In genomic region chr20:39659010-39659409, GRCh38 we compare ENCODE assay signal across 18 cellular contexts.
"Had no signal": no experiment of that assay in that cellular context is flagged by ENCODE, and none has a peak within 500 bp of the region (broad histone marks: within the 10 kb centered on the region; RNA-seq: fewer than 3 reads in every experiment).

No MANE protein-coding gene starts in this region.

- H3K4me3 ChIP-seq: esophagus squamous epithelium, psoas muscle, right lobe of liver, suprapubic skin, thyroid gland had no signal

- H3K27ac ChIP-seq: esophagus squamous epithelium, psoas muscle, right lobe of liver, suprapubic skin, thyroid gland had no signal

- H3K4me3 Mint-ChIP-seq: dendritic cell treated with granulocyte-macrophage colony-stimulating factor and Interleukin-4, amounts not matched to agents 40 ng/mL and 50 ng/mL, for 4 days; effector memory CD8-positive, alpha-beta T cell; naive thymus-derived CD4-positive, alpha-beta T cell; nephron progenitor cell; stimulated activated effector memory CD8-positive, alpha-beta T cell treated with anti-CD3 and anti-CD28 coated beads, Interleukin-12 subunit alpha, Interleukin-12 subunit beta, amount 100 ng/mL, for 72 hours; type B pancreatic cell had no signal

- H3K36me3 Mint-ChIP-seq: naive thymus-derived CD4-positive, alpha-beta T cell; stimulated activated effector memory CD8-positive, alpha-beta T cell treated with anti-CD3 and anti-CD28 coated beads, Interleukin-12 subunit alpha, Interleukin-12 subunit beta, amount 100 ng/mL, for 72 hours; type B pancreatic cell had no signal

- H3K9me3 ChIP-seq: esophagus squamous epithelium, psoas muscle, right lobe of liver, suprapubic skin, thyroid gland had no signal

- H3K27me3 Mint-ChIP-seq: dendritic cell treated with granulocyte-macrophage colony-stimulating factor and Interleukin-4, amounts not matched to agents 40 ng/mL and 50 ng/mL, for 4 days; effector memory CD8-positive, alpha-beta T cell; type B pancreatic cell had no signal

- H3K36me3 ChIP-seq: esophagus squamous epithelium, right lobe of liver, suprapubic skin, thyroid gland had no signal

- DNase-seq: effector memory CD8-positive, alpha-beta T cell; esophagus squamous epithelium; foreskin fibroblast; kidney glomerular epithelial cell; mesendoderm; naive thymus-derived CD4-positive, alpha-beta T cell; nephron progenitor cell; psoas muscle; retina; right lobe of liver; stimulated activated CD4-positive, alpha-beta T cell treated with anti-CD3 and anti-CD28 coated beads, Interleukin-4, amount 100 ng/mL, for 1 hour; stimulated activated CD8-positive, alpha-beta memory T cell treated with anti-CD3 and anti-CD28 coated beads, Interleukin-4, amount 100 ng/mL, for 48 hours; stimulated activated naive CD8-positive, alpha-beta T cell treated with anti-CD3 and anti-CD28 coated beads, Interleukin-15, Interleukin-2, amounts not matched to agents 100 U/mL and 50 U/mL, for 24 hours; thyroid gland had no signal

- H3K9me3 Mint-ChIP-seq: nephron progenitor cell, type B pancreatic cell had no signal

- H3K27me3 ChIP-seq: esophagus squamous epithelium, right lobe of liver, suprapubic skin, thyroid gland had no signal

- H3K4me1 Mint-ChIP-seq: naive thymus-derived CD4-positive, alpha-beta T cell; stimulated activated effector memory CD8-positive, alpha-beta T cell treated with anti-CD3 and anti-CD28 coated beads, Interleukin-12 subunit alpha, Interleukin-12 subunit beta, amount 100 ng/mL, for 72 hours had no signal

- ATAC-seq: effector memory CD8-positive, alpha-beta T cell; naive thymus-derived CD4-positive, alpha-beta T cell; psoas muscle; right lobe of liver; stimulated activated effector memory CD8-positive, alpha-beta T cell treated with anti-CD3 and anti-CD28 coated beads, Interleukin-12 subunit alpha, Interleukin-12 subunit beta, amount 100 ng/mL, for 72 hours; stimulated activated naive CD8-positive, alpha-beta T cell treated with anti-CD3 and anti-CD28 coated beads, Interleukin-15, Interleukin-2, amounts not matched to agents 100 U/mL and 50 U/mL, for 24 hours had no signal

- H3K27ac Mint-ChIP-seq: dendritic cell treated with granulocyte-macrophage colony-stimulating factor and Interleukin-4, amounts not matched to agents 40 ng/mL and 50 ng/mL, for 4 days; effector memory CD8-positive, alpha-beta T cell; naive thymus-derived CD4-positive, alpha-beta T cell; nephron progenitor cell; stimulated activated effector memory CD8-positive, alpha-beta T cell treated with anti-CD3 and anti-CD28 coated beads, Interleukin-12 subunit alpha, Interleukin-12 subunit beta, amount 100 ng/mL, for 72 hours; type B pancreatic cell had no signal

- H3K4me1 ChIP-seq: psoas muscle, right lobe of liver, suprapubic skin, thyroid gland had no signal
